In genomic region chr18:74609535-74609934, GRCh38 we compare ENCODE assay signal across 19 cellular contexts. TPM values are rescaled to one million over a fixed set of nuclear protein-coding genes. Genes with fewer than 3 reads are reported as not detected.
A peak's percentile ranks its signal among the peaks of the same experiment; 100 is the strongest.
DNase-seq lines count a peak whose midpoint lies in the region; ATAC-seq and TF ChIP-seq lines count a peak whose summit lies in the region.
"Had no signal": no experiment of that assay in that cellular context is flagged by ENCODE, and none has a peak within 500 bp of the region (broad histone marks: within the 10 kb centered on the region; RNA-seq: fewer than 3 reads in every experiment).

No MANE protein-coding gene starts in this region.

- H3K4me2 ChIP-seq in GM23248 (ENCODE audit: unreplicated experiment) = no peak overlapping the region
- H3K4me2 ChIP-seq: BLaER1, PC-9, smooth muscle cell had no signal

- no peak overlapping the region for H3K9ac ChIP-seq in GM23248
- H3K9ac ChIP-seq: BLaER1 had no signal

- peaks cover 14% of the 10 kb centered on the region for H3F3A ChIP-seq in GM23248 (ENCODE audit: insufficient read depth)

- no peaks in the 10 kb centered on the region for H3K36me3 ChIP-seq in GM23248 (ENCODE audit: low read depth)
- H3K36me3 ChIP-seq in suprapubic skin = no peaks in the 10 kb centered on the region
- H3K36me3 ChIP-seq: BLaER1, thyroid gland had no signal

- H3K79me2 ChIP-seq in GM23248 (ENCODE audit: insufficient read depth) = peaks cover 85% of the 10 kb centered on the region

- H3K4me1 ChIP-seq in GM23248 (ENCODE audit: insufficient read depth) (peaks cover 10% of the 10 kb centered on the region; the same call in 1 of the 2 replicates), suprapubic skin (no peaks in the 10 kb centered on the region)
- H3K4me1 ChIP-seq: BLaER1 had no signal

- no peak overlapping the region for H2AFZ ChIP-seq in GM23248
- H2AFZ ChIP-seq: PC-9 had no signal

- peak overlapping the region; percentile 44 for H3K27ac ChIP-seq in GM23248
- no peak overlapping the region for H3K27ac ChIP-seq in suprapubic skin
- H3K27ac ChIP-seq: BLaER1, PC-9, thyroid gland had no signal

- H3K9me2 ChIP-seq in GM23248 (ENCODE audit: insufficient read depth) = no peaks in the 10 kb centered on the region

- no peak for TF ChIP-seq CTCF in AG10803 (conservative IDR thresholded peaks at IDR 0.05; ENCODE audit: low read length)
- TF ChIP-seq CTCF in foreskin fibroblast (IDR thresholded peaks at IDR 0.05; ENCODE audit: low read depth, low read length) = no peak
- no peak for TF ChIP-seq CTCF in suprapubic skin (IDR thresholded peaks at IDR 0.05)

- peak; percentile 76 for DNase-seq in AG10803 (ENCODE audit: low read depth)
- peak; percentile 88 for DNase-seq in GM23248
- peak; percentile 47 for DNase-seq in astrocyte of the hippocampus (ENCODE audit: low read depth, low spot score)
- DNase-seq in foreskin fibroblast = peak; percentile 38 to 51
- no peak for DNase-seq in suprapubic skin (ENCODE audit: low spot score in 2 of 2)
- DNase-seq in UCSD-AML1 (lab: John Stamatoyannopoulos, UW; ENCODE audit: unreplicated experiment) = no peak
- DNase-seq: activated CD4-positive, alpha-beta memory T cell treated with anti-CD3 and anti-CD28 coated beads for 36 hours; amniotic stem cell; KBM-7; naive thymus-derived CD4-positive, alpha-beta T cell; NCI-H1105 treated with DMSO at 0.1 percent for 48 hours; NCI-H748 treated with DMSO at 0.1 percent for 48 hours; PC-9; thyroid gland had no signal

- in situ Hi-C loops in GM23248 (cut with MboI) = no loop called here

- 4 to 7% methylated on average over 3 of the region's 3 CpGs for WGBS in GM23248 (ENCODE audit: low coverage in 1 of 2, low lambda C conversion rate in 2 of 2, missing lambda C conversion rate in 2 of 2), 2 experiments
- WGBS in suprapubic skin = 77% methylated on average over 3 of the region's 3 CpGs

- H3K9me3 ChIP-seq in GM23248 (ENCODE audit: low read depth) (no peaks in the 10 kb centered on the region), suprapubic skin (no peaks in the 10 kb centered on the region)
- H3K9me3 ChIP-seq: thyroid gland had no signal

- no peak for TF ChIP-seq EP300 in suprapubic skin (IDR thresholded peaks at IDR 0.05)

- H3K4me3 ChIP-seq in AG10803 (ENCODE audit: low read length) (no peak overlapping the region), GM23248 (no peak overlapping the region), foreskin fibroblast (ENCODE audit: low read depth in 1 of 2, low read length in 2 of 2) (no peak overlapping the region), suprapubic skin (no peak overlapping the region)
- H3K4me3 ChIP-seq: BLaER1, lung, PC-9, smooth muscle cell, thyroid gland had no signal

- H3K27me3 ChIP-seq in GM23248 (replicated peaks; ENCODE audit: insufficient read depth) = no peaks in the 10 kb centered on the region
- H3K27me3 ChIP-seq in suprapubic skin = no peaks in the 10 kb centered on the region
- H3K27me3 ChIP-seq: BLaER1, thyroid gland had no signal

- 0 out of 2 replicates have a peak, but pooled peaks cover 4% of the 10 kb centered on the region for H4K20me1 ChIP-seq in GM23248 (ENCODE audit: insufficient read depth)

- ATAC-seq in HG02973 (IDR thresholded peaks at IDR 0.05; ENCODE audit: unreplicated experiment) (no peak), GM19467 (IDR thresholded peaks at IDR 0.05; ENCODE audit: unreplicated experiment) (no peak)
- ATAC-seq: naive thymus-derived CD4-positive, alpha-beta T cell had no signal

- no peak for TF ChIP-seq POLR2A in suprapubic skin (IDR thresholded peaks at IDR 0.05)

RNA-seq across cellular contexts. Expression of gene ZNF407, which starts 11.9 kb away (rescaled TPM):
- total RNA-seq in GM23248 (2014; rRNA removed; shearing (Covaris generic)) = 6.3 and 7.7 TPM in 2 replicates
- polyA plus RNA-seq in GM23248 (2016; fragmentation: Nextera tagmentation; extraction: Ambion mirVana) = 2.2 and 2.6 TPM in 2 replicates
- 10 to 100 TPM; 10.7 to 22.1 (median 13.8) TPM for total RNA-seq in suprapubic skin

Comparison
In these comparisons a context has a peak if more than half of its experiments do, and no peak if none do; other contexts are left out.
1. DNase-seq: peak in AG10803 (single experiment), GM23248 (single experiment), astrocyte of the hippocampus (single experiment) and foreskin fibroblast (2 of 2); none in suprapubic skin (0 of 2) and UCSD-AML1 (single experiment).